ENCODE assay signal across 10 cellular contexts in the genomic region with DNA sequence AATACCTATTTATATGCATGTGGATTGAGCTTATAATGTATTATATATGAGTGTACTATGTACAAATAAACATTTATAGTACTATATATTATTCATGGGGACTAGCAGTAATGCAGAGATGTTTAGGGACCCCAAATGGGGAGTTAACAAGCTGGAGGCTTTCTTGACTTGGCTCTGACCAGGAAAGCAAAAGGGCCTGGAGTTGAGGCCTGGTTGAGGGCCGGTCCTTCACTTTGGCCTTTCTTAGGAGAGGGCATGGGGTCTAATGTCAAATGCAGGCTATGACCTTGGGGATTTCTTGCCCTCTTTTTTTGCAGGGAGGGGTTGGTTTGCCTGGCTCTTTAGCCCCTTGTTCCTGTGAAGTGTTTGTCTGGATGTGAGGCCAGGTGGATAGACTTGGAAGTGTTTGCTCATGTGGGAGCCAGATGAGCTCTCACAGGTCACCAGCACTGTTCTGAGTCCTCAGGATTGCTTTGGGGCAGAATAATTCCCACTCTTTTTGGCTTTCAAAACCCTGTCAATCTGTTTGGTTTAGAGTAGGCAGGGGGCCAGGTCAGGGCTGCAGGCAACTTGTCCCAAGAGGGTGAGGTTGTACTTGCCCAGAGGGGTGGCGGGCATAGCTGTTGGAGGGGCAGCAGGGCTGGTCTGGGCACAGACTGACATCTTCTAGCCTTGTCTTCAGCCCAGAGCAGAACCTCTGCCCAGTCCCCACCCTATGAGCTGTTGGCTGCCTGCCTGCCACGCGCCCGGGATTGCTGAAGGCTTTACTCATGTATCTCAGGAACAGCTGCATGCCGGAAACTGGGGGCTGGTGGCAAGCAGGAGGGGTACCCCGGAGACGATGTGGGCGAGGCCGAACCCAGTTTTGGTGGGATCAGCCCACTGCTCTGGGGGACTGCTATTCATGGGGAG. TPM values are rescaled to one million over a fixed set of nuclear protein-coding genes. Genes with fewer than 3 reads are reported as not detected.
A peak's percentile ranks its signal among the peaks of the same experiment; 100 is the strongest.
DNase-seq lines count a peak whose midpoint lies in the region; ATAC-seq and TF ChIP-seq lines count a peak whose summit lies in the region.
"Had no signal": no experiment of that assay in that cellular context is flagged by ENCODE, and none has a peak within 500 bp of the region (broad histone marks: within the 10 kb centered on the region; RNA-seq: fewer than 3 reads in every experiment).

No MANE protein-coding gene starts in this region.

- H3K4me2 ChIP-seq in OCI-LY7 (ENCODE audit: low read length): no peak overlapping the region

- no peak overlapping the region for H3K4me3 ChIP-seq in gastroesophageal sphincter
- H3K4me3 ChIP-seq in OCI-LY7 (ENCODE audit: low read depth, low read length, poor library complexity, severe bottlenecking): no peak overlapping the region

- CTCF ChIA-PET in OCI-LY7 (lab: Charles Lee; ENCODE audit: unreplicated experiment): no interaction called here

- H3K27ac ChIP-seq in gastroesophageal sphincter (peak overlapping the region in 3 of 4 donors; percentile 65 to 75 (median 69)), OCI-LY7 (ENCODE audit: low read depth, low read length, poor library complexity, severe bottlenecking) (no peak overlapping the region)

- no peak for ATAC-seq in T-helper 17 cell
- ATAC-seq in gastroesophageal sphincter: peak; percentile 83
- no peak for ATAC-seq in stimulated activated memory B cell treated with anti-CD40 and anti-IgM and Interleukin-4, amounts not matched to agents 10 μg/mL and 1 μg/mL and 100 μg/mL, for 72 hours

- H3K4me1 ChIP-seq in gastroesophageal sphincter (peaks cover 2 to 29% (median 23%) of the 10 kb centered on the region in 3 donors), OCI-LY7 (ENCODE audit: insufficient read depth, low read length, poor library complexity, severe bottlenecking) (no peaks in the 10 kb centered on the region)

- TF ChIP-seq CTCF in gastroesophageal sphincter (IDR thresholded peaks at IDR 0.05) (no peak), OCI-LY7 (conservative IDR thresholded peaks at IDR 0.05; ENCODE audit: low read length) (no peak)

- POLR2A ChIA-PET in OCI-LY7 (lab: Charles Lee): interaction anchor here (1.5 to 1.6 kb wide), 2 partner anchors 14 to 15 kb away, joined by 3 to 6 read pairs; partner anchors contain the start of gene TJAP1

- H3K9me3 Mint-ChIP-seq in stimulated activated memory B cell treated with anti-CD40 and anti-IgM and Interleukin-4, amounts not matched to agents 10 μg/mL and 1 μg/mL and 100 μg/mL, for 72 hours: no peaks in the 10 kb centered on the region
- H3K9me3 Mint-ChIP-seq: activated naive CD8-positive, alpha-beta T cell treated with anti-CD3 and anti-CD28 coated beads for 36 hours had no signal

- 45 to 63% methylated on average over 1 of the region's 10 CpGs for WGBS in gastroesophageal sphincter (ENCODE audit: low coverage in 1 of 2), 2 donors

- intact Hi-C loops in OCI-LY7 (cut with micrococcal nuclease; ENCODE audit: unreplicated experiment): no loop called here

- peaks cover 34% of the 10 kb centered on the region for H3K4me1 Mint-ChIP-seq in T-helper 17 cell
- H3K4me1 Mint-ChIP-seq in stimulated activated memory B cell treated with anti-CD40 and anti-IgM and Interleukin-4, amounts not matched to agents 10 μg/mL and 1 μg/mL and 100 μg/mL, for 72 hours: peaks cover 26% of the 10 kb centered on the region

- peak overlapping the region; percentile 89 for H3K27ac Mint-ChIP-seq in T-helper 17 cell
- no peak overlapping the region for H3K27ac Mint-ChIP-seq in stimulated activated memory B cell treated with anti-CD40 and anti-IgM and Interleukin-4, amounts not matched to agents 10 μg/mL and 1 μg/mL and 100 μg/mL, for 72 hours
- H3K27ac Mint-ChIP-seq: activated naive CD8-positive, alpha-beta T cell treated with anti-CD3 and anti-CD28 coated beads for 36 hours had no signal

- no peak for TF ChIP-seq EP300 in gastroesophageal sphincter (IDR thresholded peaks at IDR 0.05)

- H2AFZ ChIP-seq in OCI-LY7 (ENCODE audit: low read length): no peak overlapping the region

- H3K27me3 Mint-ChIP-seq in T-helper 17 cell: no peaks in the 10 kb centered on the region
- H3K27me3 Mint-ChIP-seq in stimulated activated memory B cell treated with anti-CD40 and anti-IgM and Interleukin-4, amounts not matched to agents 10 μg/mL and 1 μg/mL and 100 μg/mL, for 72 hours: no peaks in the 10 kb centered on the region
- H3K27me3 Mint-ChIP-seq: activated naive CD8-positive, alpha-beta T cell treated with anti-CD3 and anti-CD28 coated beads for 36 hours had no signal

- H4K20me1 ChIP-seq in OCI-LY7 (ENCODE audit: insufficient read depth, low read length): no peaks in the 10 kb centered on the region

- H3K9me2 ChIP-seq in OCI-LY7 (ENCODE audit: insufficient read depth, low read length): no peaks in the 10 kb centered on the region

- H3K4me3 Mint-ChIP-seq in T-helper 17 cell: peak overlapping the region; percentile 50
- no peak overlapping the region for H3K4me3 Mint-ChIP-seq in stimulated activated memory B cell treated with anti-CD40 and anti-IgM and Interleukin-4, amounts not matched to agents 10 μg/mL and 1 μg/mL and 100 μg/mL, for 72 hours
- H3K4me3 Mint-ChIP-seq: activated naive CD8-positive, alpha-beta T cell treated with anti-CD3 and anti-CD28 coated beads for 36 hours had no signal

- H3K36me3 ChIP-seq in gastroesophageal sphincter (peaks cover 0 to 4% of the 10 kb centered on the region in 2 donors), OCI-LY7 (ENCODE audit: insufficient read depth, low read length) (no peaks in the 10 kb centered on the region)

- no peak for TF ChIP-seq POLR2A in gastroesophageal sphincter (IDR thresholded peaks at IDR 0.05)

- BruUV-seq in OCI-LY7 (replicated peaks; lab: Mats Ljungman, UMichigan): no TSS peak

- no peaks in the 10 kb centered on the region for H3K36me3 Mint-ChIP-seq in T-helper 17 cell (ENCODE audit: low read depth)
- peaks cover 10% of the 10 kb centered on the region for H3K36me3 Mint-ChIP-seq in stimulated activated memory B cell treated with anti-CD40 and anti-IgM and Interleukin-4, amounts not matched to agents 10 μg/mL and 1 μg/mL and 100 μg/mL, for 72 hours

- H3K79me2 ChIP-seq in OCI-LY7 (ENCODE audit: insufficient read depth, low read depth, low read length): no peaks in the 10 kb centered on the region

- no peaks in the 10 kb centered on the region for H3K9me3 ChIP-seq in T-helper 17 cell (ENCODE audit: control insufficient read depth, low read length, poor library complexity, severe bottlenecking)
- no peaks in the 10 kb centered on the region for H3K9me3 ChIP-seq in gastroesophageal sphincter
- no peaks in the 10 kb centered on the region for H3K9me3 ChIP-seq in OCI-LY7 (ENCODE audit: low read length)

- DNase-seq in EL (peak; percentile 89), T-helper 17 cell (no peak), renal cortical epithelial cell (ENCODE audit: low read depth) (peak; percentile 50), OCI-LY7 (ENCODE audit: low spot score) (no peak), NCI-H82 (lab: John Stamatoyannopoulos, UW) (no peak), activated gamma-delta T cell treated with Interleukin-2 at 50 U/mL for 16 hours (no peak)
- DNase-seq: activated naive CD8-positive, alpha-beta T cell treated with anti-CD3 and anti-CD28 coated beads for 36 hours; NCI-H1417 had no signal

- H3K27me3 ChIP-seq in gastroesophageal sphincter: no peaks in the 10 kb centered on the region

RNA-seq across cellular contexts. Expression of gene TJAP1, which starts 14.6 kb away (rescaled TPM):
- 10 to 100 TPM; 33.2 to 36.3 TPM for total RNA-seq in T-helper 17 cell
- total RNA-seq in gastroesophageal sphincter: 10 to 100 TPM; 20.1 to 36.0 (median 27.8) TPM
- 6.4 and 19.6 TPM in 2 replicates for total RNA-seq in renal cortical epithelial cell
- 16.7 and 22.0 TPM in 2 replicates for total RNA-seq in OCI-LY7 (2014; rRNA removed; shearing (Covaris generic))
- 32.3 and 34.4 TPM in 2 replicates for total RNA-seq in OCI-LY7 (2022)

RNA-seq across cellular contexts. Expression of gene LRRC73, which starts 18.1 kb away (rescaled TPM):
- total RNA-seq in T-helper 17 cell: under 1 TPM; 0.37 TPM
- under 1 TPM in 2 of 4 donors, not detected in 2; 0.16 to 0.31 TPM for total RNA-seq in gastroesophageal sphincter
- total RNA-seq in renal cortical epithelial cell: 0.35 and 1.1 TPM in 2 replicates
- total RNA-seq in OCI-LY7 (2014; rRNA removed; shearing (Covaris generic)): 0.19 TPM in 1 of 2 replicates, not detected in the other
- 0.25 and 0.52 TPM in 2 replicates for total RNA-seq in OCI-LY7 (2022)

RNA-seq across cellular contexts. Expression of gene YIPF3, which starts 24.7 kb away (rescaled TPM):
- total RNA-seq in T-helper 17 cell (10 to 100 TPM; 50.5 to 55.9 TPM), gastroesophageal sphincter (100 to 1,000 TPM in 1 of 4 donors, 10 to 100 TPM in 3; 66.4 to 110 (median 82.8) TPM), renal cortical epithelial cell (114 and 161 TPM in 2 replicates), OCI-LY7 (2022) (41.9 and 45.5 TPM in 2 replicates)
- 31.8 and 38.2 TPM in 2 replicates for total RNA-seq in OCI-LY7 (2014; rRNA removed; shearing (Covaris generic))

RNA-seq across cellular contexts. Expression of gene POLR1C, which starts 24.9 kb away (rescaled TPM):
- total RNA-seq in T-helper 17 cell: 10 to 100 TPM; 51.6 to 54.9 TPM
- 10 to 100 TPM; 16.9 to 30.4 (median 24.7) TPM for total RNA-seq in gastroesophageal sphincter
- total RNA-seq in renal cortical epithelial cell: 36.1 and 49.0 TPM in 2 replicates
- total RNA-seq in OCI-LY7 (2014; rRNA removed; shearing (Covaris generic)): 40.7 and 46.0 TPM in 2 replicates
- 36.9 and 41.2 TPM in 2 replicates for total RNA-seq in OCI-LY7 (2022)

RNA-seq across cellular contexts. Expression of gene DLK2, which starts 36.7 kb away (rescaled TPM):
- under 1 TPM; 0.25 to 0.89 TPM for total RNA-seq in T-helper 17 cell
- total RNA-seq in gastroesophageal sphincter: under 1 TPM in 1 of 4 donors, not detected in 3; 0.54 TPM
- 1.3 TPM in 1 of 2 replicates, not detected in the other for total RNA-seq in renal cortical epithelial cell
- total RNA-seq in OCI-LY7 (2014; rRNA removed; shearing (Covaris generic)): not detected in 2 replicates
- total RNA-seq in OCI-LY7 (2022): not detected in 2 replicates

Comparison
In these comparisons a context has a peak if more than half of its experiments do, and no peak if none do; other contexts are left out.
1. DNase-seq: peak in EL (single experiment) and renal cortical epithelial cell (single experiment); none in T-helper 17 cell (0 of 3), OCI-LY7 (single experiment), NCI-H82 (single experiment) and activated gamma-delta T cell treated with Interleukin-2 at 50 U/mL for 16 hours (single experiment).